ENCODE assay signal across 1 cellular context in genomic region chr20:2663887-2664719, GRCh38.
A peak's percentile ranks its signal among the peaks of the same experiment; 100 is the strongest.
TF ChIP-seq lines count a peak whose summit lies in the region.

Gene IDH3B, minus strand, starts transcription at chr20:2664216. Its CDS starts 28 bp downstream, at chr20:2664188.

TF ChIP-seq in GM12878, 131 proteins besides CTCF, POLR2A, EP300 and RAD21 (continued from another document and continues in another):
- TF ChIP-seq, protein P1, sequence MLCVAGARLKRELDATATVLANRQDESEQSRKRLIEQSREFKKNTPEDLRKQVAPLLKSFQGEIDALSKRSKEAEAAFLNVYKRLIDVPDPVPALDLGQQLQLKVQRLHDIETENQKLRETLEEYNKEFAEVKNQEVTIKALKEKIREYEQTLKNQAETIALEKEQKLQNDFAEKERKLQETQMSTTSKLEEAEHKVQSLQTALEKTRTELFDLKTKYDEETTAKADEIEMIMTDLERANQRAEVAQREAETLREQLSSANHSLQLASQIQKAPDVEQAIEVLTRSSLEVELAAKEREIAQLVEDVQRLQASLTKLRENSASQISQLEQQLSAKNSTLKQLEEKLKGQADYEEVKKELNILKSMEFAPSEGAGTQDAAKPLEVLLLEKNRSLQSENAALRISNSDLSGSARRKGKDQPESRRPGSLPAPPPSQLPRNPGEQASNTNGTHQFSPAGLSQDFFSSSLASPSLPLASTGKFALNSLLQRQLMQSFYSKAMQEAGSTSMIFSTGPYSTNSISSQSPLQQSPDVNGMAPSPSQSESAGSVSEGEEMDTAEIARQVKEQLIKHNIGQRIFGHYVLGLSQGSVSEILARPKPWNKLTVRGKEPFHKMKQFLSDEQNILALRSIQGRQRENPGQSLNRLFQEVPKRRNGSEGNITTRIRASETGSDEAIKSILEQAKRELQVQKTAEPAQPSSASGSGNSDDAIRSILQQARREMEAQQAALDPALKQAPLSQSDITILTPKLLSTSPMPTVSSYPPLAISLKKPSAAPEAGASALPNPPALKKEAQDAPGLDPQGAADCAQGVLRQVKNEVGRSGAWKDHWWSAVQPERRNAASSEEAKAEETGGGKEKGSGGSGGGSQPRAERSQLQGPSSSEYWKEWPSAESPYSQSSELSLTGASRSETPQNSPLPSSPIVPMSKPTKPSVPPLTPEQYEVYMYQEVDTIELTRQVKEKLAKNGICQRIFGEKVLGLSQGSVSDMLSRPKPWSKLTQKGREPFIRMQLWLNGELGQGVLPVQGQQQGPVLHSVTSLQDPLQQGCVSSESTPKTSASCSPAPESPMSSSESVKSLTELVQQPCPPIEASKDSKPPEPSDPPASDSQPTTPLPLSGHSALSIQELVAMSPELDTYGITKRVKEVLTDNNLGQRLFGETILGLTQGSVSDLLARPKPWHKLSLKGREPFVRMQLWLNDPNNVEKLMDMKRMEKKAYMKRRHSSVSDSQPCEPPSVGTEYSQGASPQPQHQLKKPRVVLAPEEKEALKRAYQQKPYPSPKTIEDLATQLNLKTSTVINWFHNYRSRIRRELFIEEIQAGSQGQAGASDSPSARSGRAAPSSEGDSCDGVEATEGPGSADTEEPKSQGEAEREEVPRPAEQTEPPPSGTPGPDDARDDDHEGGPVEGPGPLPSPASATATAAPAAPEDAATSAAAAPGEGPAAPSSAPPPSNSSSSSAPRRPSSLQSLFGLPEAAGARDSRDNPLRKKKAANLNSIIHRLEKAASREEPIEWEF (IDR thresholded peaks at IDR 0.05; ENCODE audit: insufficient replicate concordance, low read depth, low read length): no peak
- TF ChIP-seq ATF2 (IDR thresholded peaks at IDR 0.05; ENCODE audit: low read length): peak; percentile 40; the same call in 1 of the 2 replicates
- TF ChIP-seq, protein P2, sequence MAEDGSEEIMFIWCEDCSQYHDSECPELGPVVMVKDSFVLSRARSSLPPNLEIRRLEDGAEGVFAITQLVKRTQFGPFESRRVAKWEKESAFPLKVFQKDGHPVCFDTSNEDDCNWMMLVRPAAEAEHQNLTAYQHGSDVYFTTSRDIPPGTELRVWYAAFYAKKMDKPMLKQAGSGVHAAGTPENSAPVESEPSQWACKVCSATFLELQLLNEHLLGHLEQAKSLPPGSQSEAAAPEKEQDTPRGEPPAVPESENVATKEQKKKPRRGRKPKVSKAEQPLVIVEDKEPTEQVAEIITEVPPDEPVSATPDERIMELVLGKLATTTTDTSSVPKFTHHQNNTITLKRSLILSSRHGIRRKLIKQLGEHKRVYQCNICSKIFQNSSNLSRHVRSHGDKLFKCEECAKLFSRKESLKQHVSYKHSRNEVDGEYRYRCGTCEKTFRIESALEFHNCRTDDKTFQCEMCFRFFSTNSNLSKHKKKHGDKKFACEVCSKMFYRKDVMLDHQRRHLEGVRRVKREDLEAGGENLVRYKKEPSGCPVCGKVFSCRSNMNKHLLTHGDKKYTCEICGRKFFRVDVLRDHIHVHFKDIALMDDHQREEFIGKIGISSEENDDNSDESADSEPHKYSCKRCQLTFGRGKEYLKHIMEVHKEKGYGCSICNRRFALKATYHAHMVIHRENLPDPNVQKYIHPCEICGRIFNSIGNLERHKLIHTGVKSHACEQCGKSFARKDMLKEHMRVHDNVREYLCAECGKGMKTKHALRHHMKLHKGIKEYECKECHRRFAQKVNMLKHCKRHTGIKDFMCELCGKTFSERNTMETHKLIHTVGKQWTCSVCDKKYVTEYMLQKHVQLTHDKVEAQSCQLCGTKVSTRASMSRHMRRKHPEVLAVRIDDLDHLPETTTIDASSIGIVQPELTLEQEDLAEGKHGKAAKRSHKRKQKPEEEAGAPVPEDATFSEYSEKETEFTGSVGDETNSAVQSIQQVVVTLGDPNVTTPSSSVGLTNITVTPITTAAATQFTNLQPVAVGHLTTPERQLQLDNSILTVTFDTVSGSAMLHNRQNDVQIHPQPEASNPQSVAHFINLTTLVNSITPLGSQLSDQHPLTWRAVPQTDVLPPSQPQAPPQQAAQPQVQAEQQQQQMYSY (CRISPR knock-in tag; IDR thresholded peaks at IDR 0.05): no peak
- no peak for TF ChIP-seq NRF1 (conservative IDR thresholded peaks at IDR 0.05; ENCODE audit: low read depth, low read length)
- TF ChIP-seq JUND (IDR thresholded peaks at IDR 0.05; ENCODE audit: low read depth, low read length): no peak
- no peak for TF ChIP-seq ZNF384 (IDR thresholded peaks at IDR 0.05; ENCODE audit: borderline replicate concordance, low read depth, low read length)
- peak; percentile 38 to 50; a peak in 2 of 4 replicates for TF ChIP-seq BHLHE40 (IDR thresholded peaks at IDR 0.05; ENCODE audit: borderline replicate concordance in 1 of 2, low read depth in 2 of 2, low read length in 1 of 2)
- peak; percentile 62 for TF ChIP-seq SKIL (IDR thresholded peaks at IDR 0.05; ENCODE audit: low read depth, poor library complexity, severe bottlenecking)
- no peak for TF ChIP-seq HDAC6 (IDR thresholded peaks at IDR 0.05; ENCODE audit: unreplicated experiment)
- peak; percentile 22 to 81; a peak in 2 of 3 replicates for TF ChIP-seq EGR1 (IDR thresholded peaks at IDR 0.05; ENCODE audit: borderline replicate concordance in 1 of 2, low read depth in 2 of 2, low read length in 2 of 2)
- peak; percentile 73; the same call in 1 of the 2 replicates for TF ChIP-seq CHD2 (IDR thresholded peaks at IDR 0.05; ENCODE audit: borderline replicate concordance, low read depth, low read length)
- peak; percentile 85 for TF ChIP-seq IKZF1 (conservative IDR thresholded peaks at IDR 0.05)
- TF ChIP-seq PML (IDR thresholded peaks at IDR 0.05; ENCODE audit: low read length): peak; percentile 97
- TF ChIP-seq POU2F2 (IDR thresholded peaks at IDR 0.05; ENCODE audit: borderline replicate concordance, low read depth, low read length): peak; percentile 53; the same call in 2 of the 3 replicates
- TF ChIP-seq CBX3 (IDR thresholded peaks at IDR 0.05; ENCODE audit: borderline replicate concordance, low read depth): no peak
- TF ChIP-seq NR2F1 (conservative IDR thresholded peaks at IDR 0.05): peak; percentile 58; the same call in 1 of the 2 replicates
- TF ChIP-seq CHD1 (IDR thresholded peaks at IDR 0.05; ENCODE audit: low read depth, low read length): no peak
- no peak for TF ChIP-seq ZNF274 (IDR thresholded peaks at IDR 0.05; ENCODE audit: insufficient read depth, insufficient read length)
- peak in 1 of 2 experiments; percentile 81; a peak in 2 of 4 replicates for TF ChIP-seq ETV6 (conservative IDR thresholded peaks at IDR 0.05 in 1 of 2, IDR thresholded peaks at IDR 0.05 in 1 of 2; ENCODE audit: borderline replicate concordance in 1 of 2, low read depth in 1 of 2)
- no peak for TF ChIP-seq DPF2 (IDR thresholded peaks at IDR 0.05)
- TF ChIP-seq, protein P3, sequence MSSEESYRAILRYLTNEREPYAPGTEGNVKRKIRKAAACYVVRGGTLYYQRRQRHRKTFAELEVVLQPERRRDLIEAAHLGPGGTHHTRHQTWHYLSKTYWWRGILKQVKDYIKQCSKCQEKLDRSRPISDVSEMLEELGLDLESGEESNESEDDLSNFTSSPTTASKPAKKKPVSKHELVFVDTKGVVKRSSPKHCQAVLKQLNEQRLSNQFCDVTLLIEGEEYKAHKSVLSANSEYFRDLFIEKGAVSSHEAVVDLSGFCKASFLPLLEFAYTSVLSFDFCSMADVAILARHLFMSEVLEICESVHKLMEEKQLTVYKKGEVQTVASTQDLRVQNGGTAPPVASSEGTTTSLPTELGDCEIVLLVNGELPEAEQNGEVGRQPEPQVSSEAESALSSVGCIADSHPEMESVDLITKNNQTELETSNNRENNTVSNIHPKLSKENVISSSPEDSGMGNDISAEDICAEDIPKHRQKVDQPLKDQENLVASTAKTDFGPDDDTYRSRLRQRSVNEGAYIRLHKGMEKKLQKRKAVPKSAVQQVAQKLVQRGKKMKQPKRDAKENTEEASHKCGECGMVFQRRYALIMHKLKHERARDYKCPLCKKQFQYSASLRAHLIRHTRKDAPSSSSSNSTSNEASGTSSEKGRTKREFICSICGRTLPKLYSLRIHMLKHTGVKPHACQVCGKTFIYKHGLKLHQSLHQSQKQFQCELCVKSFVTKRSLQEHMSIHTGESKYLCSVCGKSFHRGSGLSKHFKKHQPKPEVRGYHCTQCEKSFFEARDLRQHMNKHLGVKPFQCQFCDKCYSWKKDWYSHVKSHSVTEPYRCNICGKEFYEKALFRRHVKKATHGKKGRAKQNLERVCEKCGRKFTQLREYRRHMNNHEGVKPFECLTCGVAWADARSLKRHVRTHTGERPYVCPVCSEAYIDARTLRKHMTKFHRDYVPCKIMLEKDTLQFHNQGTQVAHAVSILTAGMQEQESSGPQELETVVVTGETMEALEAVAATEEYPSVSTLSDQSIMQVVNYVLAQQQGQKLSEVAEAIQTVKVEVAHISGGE (CRISPR knock-in tag; IDR thresholded peaks at IDR 0.05): no peak
- peak; percentile 37; the same call in 1 of the 2 replicates for TF ChIP-seq SREBF2 (IDR thresholded peaks at IDR 0.05; ENCODE audit: low read length)
- TF ChIP-seq HDAC2 (IDR thresholded peaks at IDR 0.05): 0 out of 2 replicates have a peak, but pooled peaks have one; percentile 66
- 0 out of 2 replicates have a peak, but pooled peaks have one; percentile 19 for TF ChIP-seq IRF4 (IDR thresholded peaks at IDR 0.05; ENCODE audit: low read depth, low read length)
- no peak for TF ChIP-seq IRF3 (IDR thresholded peaks at IDR 0.05)
- TF ChIP-seq PKNOX1 (IDR thresholded peaks at IDR 0.05): no peak
- peak; percentile 51; the same call in 1 of the 2 replicates for TF ChIP-seq ZNF207 (IDR thresholded peaks at IDR 0.05; ENCODE audit: borderline replicate concordance)
- TF ChIP-seq RELA (IDR thresholded peaks at IDR 0.05; ENCODE audit: borderline replicate concordance, partially characterized antibody): peak; percentile 39
- TF ChIP-seq NR2C2 (IDR thresholded peaks at IDR 0.05; ENCODE audit: borderline replicate concordance, control insufficient read depth, insufficient read length, low read depth): no peak
- no peak for TF ChIP-seq MTA2 (IDR thresholded peaks at IDR 0.05; ENCODE audit: low read depth)
- TF ChIP-seq, protein P4, sequence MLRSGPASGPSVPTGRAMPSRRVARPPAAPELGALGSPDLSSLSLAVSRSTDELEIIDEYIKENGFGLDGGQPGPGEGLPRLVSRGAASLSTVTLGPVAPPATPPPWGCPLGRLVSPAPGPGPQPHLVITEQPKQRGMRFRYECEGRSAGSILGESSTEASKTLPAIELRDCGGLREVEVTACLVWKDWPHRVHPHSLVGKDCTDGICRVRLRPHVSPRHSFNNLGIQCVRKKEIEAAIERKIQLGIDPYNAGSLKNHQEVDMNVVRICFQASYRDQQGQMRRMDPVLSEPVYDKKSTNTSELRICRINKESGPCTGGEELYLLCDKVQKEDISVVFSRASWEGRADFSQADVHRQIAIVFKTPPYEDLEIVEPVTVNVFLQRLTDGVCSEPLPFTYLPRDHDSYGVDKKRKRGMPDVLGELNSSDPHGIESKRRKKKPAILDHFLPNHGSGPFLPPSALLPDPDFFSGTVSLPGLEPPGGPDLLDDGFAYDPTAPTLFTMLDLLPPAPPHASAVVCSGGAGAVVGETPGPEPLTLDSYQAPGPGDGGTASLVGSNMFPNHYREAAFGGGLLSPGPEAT (IDR thresholded peaks at IDR 0.05; ENCODE audit: low read depth): peak; percentile 100
- TF ChIP-seq TCF12 (IDR thresholded peaks at IDR 0.05; ENCODE audit: low read depth, low read length): peak; percentile 58; the same call in 1 of the 2 replicates
- TF ChIP-seq RUNX3 (IDR thresholded peaks at IDR 0.05; ENCODE audit: low read length): peak; percentile 89
- no peak for TF ChIP-seq TCF7 (IDR thresholded peaks at IDR 0.05; ENCODE audit: borderline replicate concordance)
- peak; percentile 99 for TF ChIP-seq CREB1 (IDR thresholded peaks at IDR 0.05; ENCODE audit: low read depth)
- TF ChIP-seq MYC (IDR thresholded peaks at IDR 0.05; ENCODE audit: insufficient read depth, insufficient read length, insufficient replicate concordance, low read length, severe bottlenecking): no peak
- no peak for TF ChIP-seq SUZ12 (IDR thresholded peaks at IDR 0.05; ENCODE audit: unreplicated experiment)
- TF ChIP-seq PAX8 (IDR thresholded peaks at IDR 0.05): 0 out of 2 replicates have a peak, but pooled peaks have one; percentile 47
- peak; percentile 32 for TF ChIP-seq SP1 (IDR thresholded peaks at IDR 0.05; ENCODE audit: low read depth, low read length)
